ENCODE assay signal across 8 cellular contexts in genomic region chr1:62687903-62688686, GRCh38. TPM values are rescaled to one million over a fixed set of nuclear protein-coding genes. Genes with fewer than 3 reads are reported as not detected.
DNase-seq lines count a peak whose midpoint lies in the region; ATAC-seq and TF ChIP-seq lines count a peak whose summit lies in the region.

Gene DOCK7 (minus strand): TSS chr1:62688386. CDS start chr1:62688264, 122 bp downstream.

- H3K36me3 Mint-ChIP-seq in natural killer cell, result no peaks in the 10 kb centered on the region

- ATAC-seq in GM21576 (IDR thresholded peaks at IDR 0.05; ENCODE audit: unreplicated experiment) (peak; percentile 68), natural killer cell (peak; percentile 52 to 68 (median 52))

- intact Hi-C loops in natural killer cell (cut with micrococcal nuclease), result loop anchor here (10.0 kb wide), 1 partner anchor 97 kb away; the partner anchor contains the start of gene ATG4C

- TF ChIP-seq CTCF in fibroblast of villous mesenchyme (IDR thresholded peaks at IDR 0.05; ENCODE audit: insufficient read depth, low read depth, low read length) (no peak), natural killer cell (IDR thresholded peaks at IDR 0.05) (no peak)

- DNase-seq in Daoy (ENCODE audit: low read depth), result peak; percentile 83
- DNase-seq in HuH-7.5 (ENCODE audit: low spot score), result peak; percentile 60
- DNase-seq in RPMI8226, result peak; percentile 68
- DNase-seq in activated gamma-delta T cell (lab: John Stamatoyannopoulos, UW), result peak; percentile 31
- peak; percentile 80 for DNase-seq in fibroblast of villous mesenchyme (ENCODE audit: low read depth)
- DNase-seq in natural killer cell, result peak; percentile 30
- DNase-seq in superior temporal gyrus (ENCODE audit: extremely low spot score), result peak; percentile 68

- H3K9me3 Mint-ChIP-seq in natural killer cell, result no peaks in the 10 kb centered on the region

- peak within 1 kb of the TSS; percentile 88 for H3K4me3 Mint-ChIP-seq in natural killer cell

- H3K27ac Mint-ChIP-seq in natural killer cell, result peak within 1 kb of the TSS in 1 of 2 donors; percentile 81

- peaks cover 0 to 12% of the 10 kb centered on the region in 2 donors for H3K4me1 Mint-ChIP-seq in natural killer cell

- peaks cover 0 to 6% of the 10 kb centered on the region in 2 donors for H3K27me3 Mint-ChIP-seq in natural killer cell (ENCODE audit: low read depth in 2 of 2)

- H3K4me3 ChIP-seq in fibroblast of villous mesenchyme (ENCODE audit: low read depth, low read length), result peak within 1 kb of the TSS; percentile 86

RNA-seq across cellular contexts. Expression of gene DOCK7, which starts in this region (rescaled TPM):
- 51.0 and 61.8 TPM in 2 replicates for total RNA-seq in Daoy (2014; rRNA removed; shearing (Covaris generic))
- total RNA-seq in fibroblast of villous mesenchyme, result 153 and 177 TPM in 2 replicates
- total RNA-seq in natural killer cell, result 10 to 100 TPM in 1 of 3 donors, 1 to 10 TPM in 2; 4.3 to 13.1 (median 6.0) TPM

Comparison
In these comparisons a context has a peak if more than half of its experiments do, and no peak if none do; other contexts are left out.
1. Peak in every context shown above with its lines: DNase-seq, ATAC-seq and H3K4me3 ChIP-seq.
2. DNase-seq: peak in every context shown above with its lines; median percentile 83 in Daoy; 80 in fibroblast of villous mesenchyme; 68 in RPMI8226; 68 in superior temporal gyrus; 60 in HuH-7.5; 31 in activated gamma-delta T cell; 30 in natural killer cell.